15 cellular contexts compared by ENCODE assay signal in the genomic region with DNA sequence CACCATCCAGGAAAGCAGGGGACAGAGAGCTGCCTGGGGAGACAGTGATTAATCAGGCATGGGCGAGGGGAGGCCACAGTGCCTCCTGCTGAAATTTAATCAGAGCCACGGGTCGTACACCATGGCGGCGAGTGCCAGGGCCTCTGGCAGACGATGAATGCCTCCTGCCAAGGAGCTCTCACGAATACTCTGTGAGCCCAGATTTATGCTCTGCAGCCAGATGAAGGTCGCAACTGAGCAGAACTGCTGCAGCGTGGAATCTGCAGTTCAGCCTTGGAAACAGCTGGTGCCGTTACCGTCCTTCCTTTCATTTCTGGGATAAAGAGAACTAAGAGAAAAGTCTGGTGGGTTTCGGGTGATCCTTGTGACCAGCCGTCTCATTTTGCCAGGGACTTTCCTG.
A peak's percentile ranks its signal among the peaks of the same experiment; 100 is the strongest.
DNase-seq lines count a peak whose midpoint lies in the region; ATAC-seq and TF ChIP-seq lines count a peak whose summit lies in the region.
"Had no signal": no experiment of that assay in that cellular context is flagged by ENCODE, and none has a peak within 500 bp of the region (broad histone marks: within the 10 kb centered on the region; RNA-seq: fewer than 3 reads in every experiment).

No MANE protein-coding gene starts in this region.

- H3K4me3 Mint-ChIP-seq in endodermal cell, result no peak overlapping the region
- H3K4me3 Mint-ChIP-seq: B cell; CD4-positive, alpha-beta T cell had no signal

- no peak overlapping the region for H2AK5ac ChIP-seq in mesendoderm (ENCODE audit: low read length)

- ATAC-seq in HG03039 (IDR thresholded peaks at IDR 0.05; ENCODE audit: unreplicated experiment), result no peak

- H3K27me3 Mint-ChIP-seq in endodermal cell (ENCODE audit: insufficient read depth), result no peaks in the 10 kb centered on the region

- H3K27ac Mint-ChIP-seq in endodermal cell, result peak overlapping the region; percentile 48
- H3K27ac Mint-ChIP-seq: B cell; CD4-positive, alpha-beta T cell had no signal

- peak; percentile 13 to 86 for DNase-seq in NCI-H446 (lab: John Stamatoyannopoulos, UW)
- DNase-seq in endodermal cell, result no peak
- no peak for DNase-seq in mesendoderm
- peak in 4 of 5 donors; percentile 25 to 54 (median 36) for DNase-seq in ovary
- DNase-seq in NOMO-1 treated with DMSO at 0.1 percent for 48 hours (lab: John Stamatoyannopoulos, UW; ENCODE audit: unreplicated experiment), result no peak
- no peak for DNase-seq in stimulated activated naive CD4-positive, alpha-beta T cell (lab: John Stamatoyannopoulos, UW)
- DNase-seq in dermis blood vessel endothelial cell, result no peak
- DNase-seq: ACHN; CD4-positive, alpha-beta T cell; DMS79 treated with DMSO at 0.1 percent for 48 hours; EL; GM23248; H7 had no signal

- no peak overlapping the region for H3K18ac ChIP-seq in mesendoderm (ENCODE audit: low read length)

- no peak overlapping the region for H3K27ac ChIP-seq in endodermal cell (ENCODE audit: low read depth, low read length)
- H3K27ac ChIP-seq in mesendoderm (ENCODE audit: low read depth, low read length), result peak overlapping the region; percentile 31
- H3K27ac ChIP-seq in ovary, result no peak overlapping the region
- H3K27ac ChIP-seq: GM23248 had no signal

- H3K36me3 ChIP-seq in endodermal cell (ENCODE audit: control insufficient read depth, insufficient read depth, low read length), result no peaks in the 10 kb centered on the region
- H3K36me3 ChIP-seq in mesendoderm (ENCODE audit: control insufficient read depth, insufficient read depth, low read length), result no peaks in the 10 kb centered on the region
- no peaks in the 10 kb centered on the region for H3K36me3 ChIP-seq in ovary

- H3K4me2 ChIP-seq in mesendoderm (ENCODE audit: low read length), result no peak overlapping the region

- no peak overlapping the region for H3K9ac ChIP-seq in endodermal cell (ENCODE audit: extremely low read depth, low read length, poor library complexity, severe bottlenecking)
- no peak overlapping the region for H3K9ac ChIP-seq in mesendoderm (ENCODE audit: low read length)
- H3K9ac ChIP-seq: GM23248 had no signal

- H3K23ac ChIP-seq in mesendoderm (ENCODE audit: low read length), result no peak overlapping the region

- TF ChIP-seq POLR2A in ovary (IDR thresholded peaks at IDR 0.05), result no peak

- no peak for TF ChIP-seq CTCF in endodermal cell (conservative IDR thresholded peaks at IDR 0.05)
- TF ChIP-seq CTCF in ovary (IDR thresholded peaks at IDR 0.05), result no peak

- TF ChIP-seq EP300 in ovary (IDR thresholded peaks at IDR 0.05), result no peak

- H3K4me1 ChIP-seq in endodermal cell (ENCODE audit: control insufficient read depth, insufficient read depth, low read length) (peaks cover 25% of the 10 kb centered on the region), mesendoderm (ENCODE audit: control insufficient read depth, low read depth, low read length) (no peaks in the 10 kb centered on the region), ovary (ENCODE audit: insufficient read depth) (peaks cover 5% of the 10 kb centered on the region)

- H3K4me3 ChIP-seq in endodermal cell (ENCODE audit: low read length), result no peak overlapping the region
- no peak overlapping the region for H3K4me3 ChIP-seq in mesendoderm (ENCODE audit: low read length)
- H3K4me3 ChIP-seq in ovary, result no peak overlapping the region
- H3K4me3 ChIP-seq: GM23248 had no signal

- H3K56ac ChIP-seq in mesendoderm (ENCODE audit: low read length), result no peak overlapping the region

- no peak overlapping the region for H4K5ac ChIP-seq in mesendoderm (ENCODE audit: low read length)

- H2BK120ac ChIP-seq in mesendoderm (ENCODE audit: low read depth, low read length), result no peak overlapping the region

- H3K79me2 ChIP-seq in mesendoderm (ENCODE audit: control insufficient read depth, insufficient read depth, low read length), result no peaks in the 10 kb centered on the region

- peaks cover 3% of the 10 kb centered on the region for H3K9me3 ChIP-seq in endodermal cell (ENCODE audit: control insufficient read depth, low read length)
- no peaks in the 10 kb centered on the region for H3K9me3 ChIP-seq in ovary

- intact Hi-C loops in ovary (cut with DNase I), result no loop called here

- no peaks in the 10 kb centered on the region for H3K79me1 ChIP-seq in mesendoderm (ENCODE audit: low read length)

- no peak overlapping the region for H2BK5ac ChIP-seq in mesendoderm (ENCODE audit: low read length)

- H3K27me3 ChIP-seq in endodermal cell (ENCODE audit: control insufficient read depth, insufficient read depth, low read length, poor library complexity, severe bottlenecking) (no peaks in the 10 kb centered on the region), mesendoderm (ENCODE audit: insufficient read depth, low read length, poor library complexity) (no peaks in the 10 kb centered on the region), ovary (no peaks in the 10 kb centered on the region)

- H2BK15ac ChIP-seq in mesendoderm (replicated peaks; ENCODE audit: low read depth), result no peak overlapping the region

- no peak overlapping the region for H4K8ac ChIP-seq in mesendoderm (ENCODE audit: low read depth, low read length)

- H3K4me1 Mint-ChIP-seq in endodermal cell, result peaks cover 36% of the 10 kb centered on the region
- H3K4me1 Mint-ChIP-seq: B cell had no signal

- H3K4ac ChIP-seq in mesendoderm (ENCODE audit: low read depth, low read length), result no peak overlapping the region

- H3K9me3 Mint-ChIP-seq in endodermal cell, result peaks cover 10% of the 10 kb centered on the region

- no peaks in the 10 kb centered on the region for H3K36me3 Mint-ChIP-seq in endodermal cell (ENCODE audit: low read depth)

- 84 to 86% methylated on average over 9 to 13 of the region's 13 CpGs for WGBS in endodermal cell (ENCODE audit: insufficient coverage in 1 of 2, insufficient read length in 1 of 2), 2 experiments
- WGBS in mesendoderm (ENCODE audit: extremely low coverage, insufficient coverage, low lambda C conversion rate), result no CpG with 5 or more reads among the region's 13 CpGs
- WGBS in ovary, 3 donors, result 1 to 13% (median 8%) methylated on average over 13 of the region's 13 CpGs

Comparison
In these comparisons a context has a peak if more than half of its experiments do, and no peak if none do; other contexts are left out.
1. DNase-seq: peak in NCI-H446 (2 of 2) and ovary (4 of 5); none in endodermal cell (single experiment), mesendoderm (single experiment), NOMO-1 treated with DMSO at 0.1 percent for 48 hours (single experiment), stimulated activated naive CD4-positive, alpha-beta T cell (0 of 6) and dermis blood vessel endothelial cell (single experiment).